In genomic region chr4:62533573-62533972, GRCh38 we compare ENCODE assay signal across 29 cellular contexts.
"Had no signal": no experiment of that assay in that cellular context is flagged by ENCODE, and none has a peak within 500 bp of the region (broad histone marks: within the 10 kb centered on the region; RNA-seq: fewer than 3 reads in every experiment).

No MANE protein-coding gene starts in this region.

- ATAC-seq: stimulated activated effector memory CD8-positive, alpha-beta T cell treated with anti-CD3 and anti-CD28 coated beads, Interleukin-12 subunit alpha, Interleukin-12 subunit beta, amount 100 ng/mL, for 72 hours; stimulated activated memory B cell treated with anti-CD40 and anti-IgM and Interleukin-4, amounts not matched to agents 10 μg/mL and 1 μg/mL and 100 μg/mL, for 72 hours; stimulated activated naive B cell treated with anti-CD40 and anti-IgM and Interleukin-4, amounts not matched to agents 10 μg/mL and 1 μg/mL and 100 μg/mL, for 72 hours; stimulated activated naive CD8-positive, alpha-beta T cell treated with anti-CD3 and anti-CD28 coated beads, Interleukin-15, amount 100 ng/mL, for 72 hours; stimulated activated naive CD8-positive, alpha-beta T cell treated with anti-CD3 and anti-CD28 coated beads, Interleukin-15, Interleukin-2, amounts not matched to agents 100 U/mL and 50 U/mL, for 24 hours; upper lobe of right lung had no signal

- H3K27ac ChIP-seq: stomach, suprapubic skin, testis, thoracic aorta, thyroid gland, tibial artery, tibial nerve, transverse colon, upper lobe of left lung, upper lobe of right lung, uterus, vagina had no signal

- H3K36me3 Mint-ChIP-seq: stimulated activated effector memory CD8-positive, alpha-beta T cell treated with anti-CD3 and anti-CD28 coated beads, Interleukin-12 subunit alpha, Interleukin-12 subunit beta, amount 100 ng/mL, for 72 hours; stimulated activated memory B cell treated with anti-CD40 and anti-IgM and Interleukin-4, amounts not matched to agents 10 μg/mL and 1 μg/mL and 100 μg/mL, for 72 hours; stimulated activated naive B cell treated with anti-CD40 and anti-IgM and Interleukin-4, amounts not matched to agents 10 μg/mL and 1 μg/mL and 100 μg/mL, for 72 hours; type B pancreatic cell had no signal

- DNase-seq: stimulated activated CD4-positive, alpha-beta T cell treated with anti-CD3 and anti-CD28 coated beads, Interleukin-2, amount 100 ng/mL, for 48 hours; stimulated activated CD4-positive, alpha-beta T cell treated with anti-CD3 and anti-CD28 coated beads, Interleukin-4, amount 100 ng/mL, for 1 hour; stimulated activated CD4-positive, alpha-beta T cell treated with anti-CD3 and anti-CD28 coated beads, Interleukin-4, amount 100 ng/mL, for 24 hours; stimulated activated CD4-positive, alpha-beta T cell treated with anti-CD3 and anti-CD28 coated beads, Interleukin-4, amount 100 ng/mL, for 4 hours; stimulated activated CD8-positive, alpha-beta memory T cell treated with anti-CD3 and anti-CD28 coated beads, Interleukin-4, amount 100 ng/mL, for 48 hours; stimulated activated naive B cell treated with anti-CD40 and anti-IgM and Interleukin-4, amounts not matched to agents 10 μg/mL and 1 μg/mL and 100 μg/mL, for 72 hours; stimulated activated naive CD4-positive, alpha-beta T cell; stimulated activated naive CD4-positive, alpha-beta T cell treated with Interleukin-2 at 50 U/mL for 16 hours; stimulated activated naive CD8-positive, alpha-beta T cell treated with anti-CD3 and anti-CD28 coated beads, Interleukin-15, amount 100 ng/mL, for 72 hours; stimulated activated naive CD8-positive, alpha-beta T cell treated with anti-CD3 and anti-CD28 coated beads, Interleukin-15, Interleukin-2, amounts not matched to agents 100 U/mL and 50 U/mL, for 24 hours; stomach; substantia nigra; testis; thyroid gland; tibial artery; transverse colon; trophoblast cell; upper lobe of left lung; upper lobe of right lung; uterus had no signal

- H3K36me3 ChIP-seq: stomach, suprapubic skin, thoracic aorta, thyroid gland, tibial artery, tibial nerve, transverse colon, upper lobe of left lung, upper lobe of right lung, uterus, vagina had no signal

- H3K27me3 Mint-ChIP-seq: stimulated activated memory B cell treated with anti-CD40 and anti-IgM and Interleukin-4, amounts not matched to agents 10 μg/mL and 1 μg/mL and 100 μg/mL, for 72 hours; stimulated activated naive B cell treated with anti-CD40 and anti-IgM and Interleukin-4, amounts not matched to agents 10 μg/mL and 1 μg/mL and 100 μg/mL, for 72 hours; stimulated activated naive CD8-positive, alpha-beta T cell treated with anti-CD3 and anti-CD28 coated beads, Interleukin-15, amount 100 ng/mL, for 72 hours; stimulated activated naive CD8-positive, alpha-beta T cell treated with anti-CD3 and anti-CD28 coated beads, Interleukin-15, Interleukin-2, amounts not matched to agents 100 ng/mL and 50 ng/mL, for 24 hours; type B pancreatic cell had no signal

- H3K27ac Mint-ChIP-seq: stimulated activated effector memory CD8-positive, alpha-beta T cell treated with anti-CD3 and anti-CD28 coated beads, Interleukin-12 subunit alpha, Interleukin-12 subunit beta, amount 100 ng/mL, for 72 hours; stimulated activated memory B cell treated with anti-CD40 and anti-IgM and Interleukin-4, amounts not matched to agents 10 μg/mL and 1 μg/mL and 100 μg/mL, for 72 hours; stimulated activated naive B cell treated with anti-CD40 and anti-IgM and Interleukin-4, amounts not matched to agents 10 μg/mL and 1 μg/mL and 100 μg/mL, for 72 hours; stimulated activated naive CD8-positive, alpha-beta T cell treated with anti-CD3 and anti-CD28 coated beads, Interleukin-15, amount 100 ng/mL, for 72 hours; stimulated activated naive CD8-positive, alpha-beta T cell treated with anti-CD3 and anti-CD28 coated beads, Interleukin-15, Interleukin-2, amounts not matched to agents 100 ng/mL and 50 ng/mL, for 24 hours; type B pancreatic cell had no signal

- H3K27me3 ChIP-seq: stomach, suprapubic skin, testis, thyroid gland, tibial artery, tibial nerve, transverse colon, upper lobe of left lung, upper lobe of right lung, uterus, vagina had no signal

- H3K4me3 Mint-ChIP-seq: stimulated activated effector memory CD8-positive, alpha-beta T cell treated with anti-CD3 and anti-CD28 coated beads, Interleukin-12 subunit alpha, Interleukin-12 subunit beta, amount 100 ng/mL, for 72 hours; stimulated activated memory B cell treated with anti-CD40 and anti-IgM and Interleukin-4, amounts not matched to agents 10 μg/mL and 1 μg/mL and 100 μg/mL, for 72 hours; stimulated activated naive B cell treated with anti-CD40 and anti-IgM and Interleukin-4, amounts not matched to agents 10 μg/mL and 1 μg/mL and 100 μg/mL, for 72 hours; stimulated activated naive CD8-positive, alpha-beta T cell treated with anti-CD3 and anti-CD28 coated beads, Interleukin-15, amount 100 ng/mL, for 72 hours; stimulated activated naive CD8-positive, alpha-beta T cell treated with anti-CD3 and anti-CD28 coated beads, Interleukin-15, Interleukin-2, amounts not matched to agents 100 ng/mL and 50 ng/mL, for 24 hours; type B pancreatic cell had no signal

- H3K4me3 ChIP-seq: stomach, suprapubic skin, testis, thoracic aorta, thyroid gland, tibial artery, tibial nerve, transverse colon, upper lobe of left lung, upper lobe of right lung, uterus, vagina had no signal

- FAIRE-seq: urothelium cell line had no signal

- H3K4me1 ChIP-seq: suprapubic skin, testis, thyroid gland, tibial artery, tibial nerve, upper lobe of left lung, upper lobe of right lung, uterus, vagina had no signal

- H3K9me3 Mint-ChIP-seq: type B pancreatic cell had no signal

- H3K4me1 Mint-ChIP-seq: stimulated activated effector memory CD8-positive, alpha-beta T cell treated with anti-CD3 and anti-CD28 coated beads, Interleukin-12 subunit alpha, Interleukin-12 subunit beta, amount 100 ng/mL, for 72 hours; stimulated activated memory B cell treated with anti-CD40 and anti-IgM and Interleukin-4, amounts not matched to agents 10 μg/mL and 1 μg/mL and 100 μg/mL, for 72 hours; stimulated activated naive B cell treated with anti-CD40 and anti-IgM and Interleukin-4, amounts not matched to agents 10 μg/mL and 1 μg/mL and 100 μg/mL, for 72 hours; stimulated activated naive CD8-positive, alpha-beta T cell treated with anti-CD3 and anti-CD28 coated beads, Interleukin-15, amount 100 ng/mL, for 72 hours had no signal

- H3K9me3 ChIP-seq: testis, thyroid gland, upper lobe of right lung had no signal
